ENCODE assay signal across 1 cellular context in the genomic region with DNA sequence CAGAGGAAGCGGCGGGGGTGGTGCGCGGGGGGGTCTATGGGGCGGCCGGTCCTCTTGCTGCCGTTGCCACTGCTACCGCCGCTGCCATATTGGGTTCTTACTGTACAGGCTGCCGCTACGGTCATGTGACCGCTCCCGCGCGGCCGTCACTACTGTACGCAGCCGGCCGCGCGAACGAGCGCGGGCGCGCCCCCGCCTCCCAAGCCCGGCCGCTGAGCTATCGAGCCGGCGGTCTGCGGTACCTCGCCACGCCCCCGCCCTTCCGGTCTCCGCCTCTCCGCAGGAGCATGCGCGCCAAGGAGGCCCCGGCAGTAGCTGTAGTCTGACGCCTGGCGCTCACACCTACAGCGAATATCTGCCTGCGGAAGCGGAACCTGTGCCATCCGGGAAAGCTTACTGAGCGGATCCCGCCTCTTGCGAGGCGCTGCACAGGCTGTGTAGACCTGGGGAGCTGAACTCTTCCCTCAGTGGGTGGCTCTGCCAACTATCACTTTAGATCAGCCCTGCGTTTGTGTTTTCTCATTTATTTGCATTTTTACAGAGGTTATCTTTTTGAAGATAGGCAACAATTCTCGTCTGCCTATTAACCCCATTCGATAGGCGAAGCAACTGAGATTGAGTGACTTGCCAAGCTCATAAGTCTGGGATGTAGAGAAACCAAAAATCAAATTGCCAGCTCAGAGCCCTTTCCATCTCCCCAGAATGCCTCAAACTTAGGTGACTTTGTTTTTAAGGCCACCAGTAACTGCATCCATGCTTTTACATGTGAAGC.
TF ChIP-seq lines count a peak whose summit lies in the region.

A gene (minus strand): TSS at position 127 of the 772 bp plus-strand sequence. CDS start 265 bp downstream, outside the sequence.

TF ChIP-seq in GM12878, 131 proteins besides CTCF, POLR2A, EP300 and RAD21 (continued from another document and continues in another):
- TF ChIP-seq, protein P1, sequence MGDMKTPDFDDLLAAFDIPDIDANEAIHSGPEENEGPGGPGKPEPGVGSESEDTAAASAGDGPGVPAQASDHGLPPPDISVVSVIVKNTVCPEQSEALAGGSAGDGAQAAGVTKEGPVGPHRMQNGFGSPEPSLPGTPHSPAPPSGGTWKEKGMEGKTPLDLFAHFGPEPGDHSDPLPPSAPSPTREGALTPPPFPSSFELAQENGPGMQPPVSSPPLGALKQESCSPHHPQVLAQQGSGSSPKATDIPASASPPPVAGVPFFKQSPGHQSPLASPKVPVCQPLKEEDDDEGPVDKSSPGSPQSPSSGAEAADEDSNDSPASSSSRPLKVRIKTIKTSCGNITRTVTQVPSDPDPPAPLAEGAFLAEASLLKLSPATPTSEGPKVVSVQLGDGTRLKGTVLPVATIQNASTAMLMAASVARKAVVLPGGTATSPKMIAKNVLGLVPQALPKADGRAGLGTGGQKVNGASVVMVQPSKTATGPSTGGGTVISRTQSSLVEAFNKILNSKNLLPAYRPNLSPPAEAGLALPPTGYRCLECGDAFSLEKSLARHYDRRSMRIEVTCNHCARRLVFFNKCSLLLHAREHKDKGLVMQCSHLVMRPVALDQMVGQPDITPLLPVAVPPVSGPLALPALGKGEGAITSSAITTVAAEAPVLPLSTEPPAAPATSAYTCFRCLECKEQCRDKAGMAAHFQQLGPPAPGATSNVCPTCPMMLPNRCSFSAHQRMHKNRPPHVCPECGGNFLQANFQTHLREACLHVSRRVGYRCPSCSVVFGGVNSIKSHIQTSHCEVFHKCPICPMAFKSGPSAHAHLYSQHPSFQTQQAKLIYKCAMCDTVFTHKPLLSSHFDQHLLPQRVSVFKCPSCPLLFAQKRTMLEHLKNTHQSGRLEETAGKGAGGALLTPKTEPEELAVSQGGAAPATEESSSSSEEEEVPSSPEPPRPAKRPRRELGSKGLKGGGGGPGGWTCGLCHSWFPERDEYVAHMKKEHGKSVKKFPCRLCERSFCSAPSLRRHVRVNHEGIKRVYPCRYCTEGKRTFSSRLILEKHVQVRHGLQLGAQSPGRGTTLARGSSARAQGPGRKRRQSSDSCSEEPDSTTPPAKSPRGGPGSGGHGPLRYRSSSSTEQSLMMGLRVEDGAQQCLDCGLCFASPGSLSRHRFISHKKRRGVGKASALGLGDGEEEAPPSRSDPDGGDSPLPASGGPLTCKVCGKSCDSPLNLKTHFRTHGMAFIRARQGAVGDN (IDR thresholded peaks at IDR 0.05), result peak; percentile 81
- no peak for TF ChIP-seq MYC (IDR thresholded peaks at IDR 0.05; ENCODE audit: insufficient read depth, insufficient read length, insufficient replicate concordance, low read length, severe bottlenecking)
- TF ChIP-seq NFYA (IDR thresholded peaks at IDR 0.05; ENCODE audit: borderline replicate concordance, low read depth, low read length), result no peak
- no peak for TF ChIP-seq ZNF384 (IDR thresholded peaks at IDR 0.05; ENCODE audit: borderline replicate concordance, low read depth, low read length)
- TF ChIP-seq SMAD1 (IDR thresholded peaks at IDR 0.05; ENCODE audit: low read depth, partially characterized antibody), result no peak
- TF ChIP-seq WRNIP1 (IDR thresholded peaks at IDR 0.05; ENCODE audit: borderline replicate concordance, low read depth, low read length), result no peak
- TF ChIP-seq YY1 (IDR thresholded peaks at IDR 0.05; ENCODE audit: low read depth, low read length), result peak; percentile 93
- TF ChIP-seq, protein P2, sequence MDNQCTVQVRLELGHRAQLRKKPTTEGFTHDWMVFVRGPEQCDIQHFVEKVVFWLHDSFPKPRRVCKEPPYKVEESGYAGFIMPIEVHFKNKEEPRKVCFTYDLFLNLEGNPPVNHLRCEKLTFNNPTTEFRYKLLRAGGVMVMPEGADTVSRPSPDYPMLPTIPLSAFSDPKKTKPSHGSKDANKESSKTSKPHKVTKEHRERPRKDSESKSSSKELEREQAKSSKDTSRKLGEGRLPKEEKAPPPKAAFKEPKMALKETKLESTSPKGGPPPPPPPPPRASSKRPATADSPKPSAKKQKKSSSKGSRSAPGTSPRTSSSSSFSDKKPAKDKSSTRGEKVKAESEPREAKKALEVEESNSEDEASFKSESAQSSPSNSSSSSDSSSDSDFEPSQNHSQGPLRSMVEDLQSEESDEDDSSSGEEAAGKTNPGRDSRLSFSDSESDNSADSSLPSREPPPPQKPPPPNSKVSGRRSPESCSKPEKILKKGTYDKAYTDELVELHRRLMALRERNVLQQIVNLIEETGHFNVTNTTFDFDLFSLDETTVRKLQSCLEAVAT (IDR thresholded peaks at IDR 0.05), result peak; percentile 73
- TF ChIP-seq SUPT20H (IDR thresholded peaks at IDR 0.05; ENCODE audit: borderline replicate concordance, control insufficient read depth, low read depth, low read length), result no peak
- no peak for TF ChIP-seq TCF3 (IDR thresholded peaks at IDR 0.05; ENCODE audit: borderline replicate concordance, insufficient read depth, low read depth, low read length)
- no peak for TF ChIP-seq HDAC2 (IDR thresholded peaks at IDR 0.05)
- TF ChIP-seq, protein P3, sequence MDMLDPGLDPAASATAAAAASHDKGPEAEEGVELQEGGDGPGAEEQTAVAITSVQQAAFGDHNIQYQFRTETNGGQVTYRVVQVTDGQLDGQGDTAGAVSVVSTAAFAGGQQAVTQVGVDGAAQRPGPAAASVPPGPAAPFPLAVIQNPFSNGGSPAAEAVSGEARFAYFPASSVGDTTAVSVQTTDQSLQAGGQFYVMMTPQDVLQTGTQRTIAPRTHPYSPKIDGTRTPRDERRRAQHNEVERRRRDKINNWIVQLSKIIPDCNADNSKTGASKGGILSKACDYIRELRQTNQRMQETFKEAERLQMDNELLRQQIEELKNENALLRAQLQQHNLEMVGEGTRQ (IDR thresholded peaks at IDR 0.05; ENCODE audit: borderline replicate concordance, low read depth, low read length), result peak; percentile 75
- TF ChIP-seq, protein P4, sequence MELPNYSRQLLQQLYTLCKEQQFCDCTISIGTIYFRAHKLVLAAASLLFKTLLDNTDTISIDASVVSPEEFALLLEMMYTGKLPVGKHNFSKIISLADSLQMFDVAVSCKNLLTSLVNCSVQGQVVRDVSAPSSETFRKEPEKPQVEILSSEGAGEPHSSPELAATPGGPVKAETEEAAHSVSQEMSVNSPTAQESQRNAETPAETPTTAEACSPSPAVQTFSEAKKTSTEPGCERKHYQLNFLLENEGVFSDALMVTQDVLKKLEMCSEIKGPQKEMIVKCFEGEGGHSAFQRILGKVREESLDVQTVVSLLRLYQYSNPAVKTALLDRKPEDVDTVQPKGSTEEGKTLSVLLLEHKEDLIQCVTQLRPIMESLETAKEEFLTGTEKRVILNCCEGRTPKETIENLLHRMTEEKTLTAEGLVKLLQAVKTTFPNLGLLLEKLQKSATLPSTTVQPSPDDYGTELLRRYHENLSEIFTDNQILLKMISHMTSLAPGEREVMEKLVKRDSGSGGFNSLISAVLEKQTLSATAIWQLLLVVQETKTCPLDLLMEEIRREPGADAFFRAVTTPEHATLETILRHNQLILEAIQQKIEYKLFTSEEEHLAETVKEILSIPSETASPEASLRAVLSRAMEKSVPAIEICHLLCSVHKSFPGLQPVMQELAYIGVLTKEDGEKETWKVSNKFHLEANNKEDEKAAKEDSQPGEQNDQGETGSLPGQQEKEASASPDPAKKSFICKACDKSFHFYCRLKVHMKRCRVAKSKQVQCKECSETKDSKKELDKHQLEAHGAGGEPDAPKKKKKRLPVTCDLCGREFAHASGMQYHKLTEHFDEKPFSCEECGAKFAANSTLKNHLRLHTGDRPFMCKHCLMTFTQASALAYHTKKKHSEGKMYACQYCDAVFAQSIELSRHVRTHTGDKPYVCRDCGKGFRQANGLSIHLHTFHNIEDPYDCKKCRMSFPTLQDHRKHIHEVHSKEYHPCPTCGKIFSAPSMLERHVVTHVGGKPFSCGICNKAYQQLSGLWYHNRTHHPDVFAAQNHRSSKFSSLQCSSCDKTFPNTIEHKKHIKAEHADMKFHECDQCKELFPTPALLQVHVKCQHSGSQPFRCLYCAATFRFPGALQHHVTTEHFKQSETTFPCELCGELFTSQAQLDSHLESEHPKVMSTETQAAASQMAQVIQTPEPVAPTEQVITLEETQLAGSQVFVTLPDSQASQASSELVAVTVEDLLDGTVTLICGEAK (IDR thresholded peaks at IDR 0.05; ENCODE audit: borderline replicate concordance), result peak; percentile 80; the same call in 1 of the 2 replicates
- TF ChIP-seq NFXL1 (IDR thresholded peaks at IDR 0.05; ENCODE audit: borderline replicate concordance), result no peak
- no peak for TF ChIP-seq ZNF622 (IDR thresholded peaks at IDR 0.05)
- TF ChIP-seq PAX8 (IDR thresholded peaks at IDR 0.05), result no peak
- TF ChIP-seq IRF4 (IDR thresholded peaks at IDR 0.05; ENCODE audit: low read depth, low read length), result 0 out of 2 replicates have a peak, but pooled peaks have one; percentile 23
- no peak for TF ChIP-seq CEBPB (IDR thresholded peaks at IDR 0.05; ENCODE audit: borderline replicate concordance in 1 of 2, low read depth in 2 of 2, low read length in 2 of 2)
- peak; percentile 53; the same call in 1 of the 2 replicates for TF ChIP-seq SPI1 (IDR thresholded peaks at IDR 0.05; ENCODE audit: borderline replicate concordance, insufficient read depth, low read depth, low read length)
- TF ChIP-seq, protein P5, sequence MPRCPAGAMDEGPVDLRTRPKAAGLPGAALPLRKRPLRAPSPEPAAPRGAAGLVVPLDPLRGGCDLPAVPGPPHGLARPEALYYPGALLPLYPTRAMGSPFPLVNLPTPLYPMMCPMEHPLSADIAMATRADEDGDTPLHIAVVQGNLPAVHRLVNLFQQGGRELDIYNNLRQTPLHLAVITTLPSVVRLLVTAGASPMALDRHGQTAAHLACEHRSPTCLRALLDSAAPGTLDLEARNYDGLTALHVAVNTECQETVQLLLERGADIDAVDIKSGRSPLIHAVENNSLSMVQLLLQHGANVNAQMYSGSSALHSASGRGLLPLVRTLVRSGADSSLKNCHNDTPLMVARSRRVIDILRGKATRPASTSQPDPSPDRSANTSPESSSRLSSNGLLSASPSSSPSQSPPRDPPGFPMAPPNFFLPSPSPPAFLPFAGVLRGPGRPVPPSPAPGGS (IDR thresholded peaks at IDR 0.05; ENCODE audit: borderline replicate concordance, insufficient read depth, low read depth, low read length, poor library complexity, severe bottlenecking), result no peak
- no peak for TF ChIP-seq MEF2B (IDR thresholded peaks at IDR 0.05; ENCODE audit: partially characterized antibody, poor library complexity, severe bottlenecking)
- peak; percentile 40; the same call in 1 of the 2 replicates for TF ChIP-seq HDGF (IDR thresholded peaks at IDR 0.05)
- TF ChIP-seq, protein P6, sequence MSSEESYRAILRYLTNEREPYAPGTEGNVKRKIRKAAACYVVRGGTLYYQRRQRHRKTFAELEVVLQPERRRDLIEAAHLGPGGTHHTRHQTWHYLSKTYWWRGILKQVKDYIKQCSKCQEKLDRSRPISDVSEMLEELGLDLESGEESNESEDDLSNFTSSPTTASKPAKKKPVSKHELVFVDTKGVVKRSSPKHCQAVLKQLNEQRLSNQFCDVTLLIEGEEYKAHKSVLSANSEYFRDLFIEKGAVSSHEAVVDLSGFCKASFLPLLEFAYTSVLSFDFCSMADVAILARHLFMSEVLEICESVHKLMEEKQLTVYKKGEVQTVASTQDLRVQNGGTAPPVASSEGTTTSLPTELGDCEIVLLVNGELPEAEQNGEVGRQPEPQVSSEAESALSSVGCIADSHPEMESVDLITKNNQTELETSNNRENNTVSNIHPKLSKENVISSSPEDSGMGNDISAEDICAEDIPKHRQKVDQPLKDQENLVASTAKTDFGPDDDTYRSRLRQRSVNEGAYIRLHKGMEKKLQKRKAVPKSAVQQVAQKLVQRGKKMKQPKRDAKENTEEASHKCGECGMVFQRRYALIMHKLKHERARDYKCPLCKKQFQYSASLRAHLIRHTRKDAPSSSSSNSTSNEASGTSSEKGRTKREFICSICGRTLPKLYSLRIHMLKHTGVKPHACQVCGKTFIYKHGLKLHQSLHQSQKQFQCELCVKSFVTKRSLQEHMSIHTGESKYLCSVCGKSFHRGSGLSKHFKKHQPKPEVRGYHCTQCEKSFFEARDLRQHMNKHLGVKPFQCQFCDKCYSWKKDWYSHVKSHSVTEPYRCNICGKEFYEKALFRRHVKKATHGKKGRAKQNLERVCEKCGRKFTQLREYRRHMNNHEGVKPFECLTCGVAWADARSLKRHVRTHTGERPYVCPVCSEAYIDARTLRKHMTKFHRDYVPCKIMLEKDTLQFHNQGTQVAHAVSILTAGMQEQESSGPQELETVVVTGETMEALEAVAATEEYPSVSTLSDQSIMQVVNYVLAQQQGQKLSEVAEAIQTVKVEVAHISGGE (CRISPR knock-in tag; IDR thresholded peaks at IDR 0.05), result no peak
- 0 out of 2 replicates have a peak, but pooled peaks have one; percentile 30 for TF ChIP-seq MEF2A (IDR thresholded peaks at IDR 0.05; ENCODE audit: insufficient read depth, low read depth, low read length)
- TF ChIP-seq NR2C1 (IDR thresholded peaks at IDR 0.05), result no peak
- TF ChIP-seq BHLHE40 (IDR thresholded peaks at IDR 0.05; ENCODE audit: borderline replicate concordance in 1 of 2, low read depth in 2 of 2, low read length in 1 of 2), result peak; percentile 75 to 91
- TF ChIP-seq, protein P7, sequence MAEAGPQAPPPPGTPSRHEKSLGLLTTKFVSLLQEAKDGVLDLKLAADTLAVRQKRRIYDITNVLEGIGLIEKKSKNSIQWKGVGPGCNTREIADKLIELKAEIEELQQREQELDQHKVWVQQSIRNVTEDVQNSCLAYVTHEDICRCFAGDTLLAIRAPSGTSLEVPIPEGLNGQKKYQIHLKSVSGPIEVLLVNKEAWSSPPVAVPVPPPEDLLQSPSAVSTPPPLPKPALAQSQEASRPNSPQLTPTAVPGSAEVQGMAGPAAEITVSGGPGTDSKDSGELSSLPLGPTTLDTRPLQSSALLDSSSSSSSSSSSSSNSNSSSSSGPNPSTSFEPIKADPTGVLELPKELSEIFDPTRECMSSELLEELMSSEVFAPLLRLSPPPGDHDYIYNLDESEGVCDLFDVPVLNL (IDR thresholded peaks at IDR 0.05; ENCODE audit: low read depth, low read length), result no peak
- TF ChIP-seq, protein P8, sequence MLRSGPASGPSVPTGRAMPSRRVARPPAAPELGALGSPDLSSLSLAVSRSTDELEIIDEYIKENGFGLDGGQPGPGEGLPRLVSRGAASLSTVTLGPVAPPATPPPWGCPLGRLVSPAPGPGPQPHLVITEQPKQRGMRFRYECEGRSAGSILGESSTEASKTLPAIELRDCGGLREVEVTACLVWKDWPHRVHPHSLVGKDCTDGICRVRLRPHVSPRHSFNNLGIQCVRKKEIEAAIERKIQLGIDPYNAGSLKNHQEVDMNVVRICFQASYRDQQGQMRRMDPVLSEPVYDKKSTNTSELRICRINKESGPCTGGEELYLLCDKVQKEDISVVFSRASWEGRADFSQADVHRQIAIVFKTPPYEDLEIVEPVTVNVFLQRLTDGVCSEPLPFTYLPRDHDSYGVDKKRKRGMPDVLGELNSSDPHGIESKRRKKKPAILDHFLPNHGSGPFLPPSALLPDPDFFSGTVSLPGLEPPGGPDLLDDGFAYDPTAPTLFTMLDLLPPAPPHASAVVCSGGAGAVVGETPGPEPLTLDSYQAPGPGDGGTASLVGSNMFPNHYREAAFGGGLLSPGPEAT (IDR thresholded peaks at IDR 0.05; ENCODE audit: low read depth), result peak; percentile 35; the same call in 1 of the 2 replicates
- TF ChIP-seq FOXM1 (IDR thresholded peaks at IDR 0.05; ENCODE audit: low read depth, low read length), result no peak
- TF ChIP-seq, protein P9, sequence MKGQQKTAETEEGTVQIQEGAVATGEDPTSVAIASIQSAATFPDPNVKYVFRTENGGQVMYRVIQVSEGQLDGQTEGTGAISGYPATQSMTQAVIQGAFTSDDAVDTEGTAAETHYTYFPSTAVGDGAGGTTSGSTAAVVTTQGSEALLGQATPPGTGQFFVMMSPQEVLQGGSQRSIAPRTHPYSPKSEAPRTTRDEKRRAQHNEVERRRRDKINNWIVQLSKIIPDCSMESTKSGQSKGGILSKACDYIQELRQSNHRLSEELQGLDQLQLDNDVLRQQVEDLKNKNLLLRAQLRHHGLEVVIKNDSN (IDR thresholded peaks at IDR 0.05; ENCODE audit: borderline replicate concordance, extremely low read length, insufficient read depth, low read depth, low read length), result peak; percentile 88
- TF ChIP-seq RUNX3 (IDR thresholded peaks at IDR 0.05; ENCODE audit: low read length), result peak; percentile 73
- TF ChIP-seq FOS (IDR thresholded peaks at IDR 0.05; ENCODE audit: borderline replicate concordance, extremely low read depth, insufficient read length), result no peak
